ENCODE assay signal across 23 cellular contexts in genomic region chr16:9308300-9309209, GRCh38.
DNase-seq lines count a peak whose midpoint lies in the region; ATAC-seq, FAIRE-seq and TF ChIP-seq lines count a peak whose summit lies in the region.
"Had no signal": no experiment of that assay in that cellular context is flagged by ENCODE, and none has a peak within 500 bp of the region (broad histone marks: within the 10 kb centered on the region; RNA-seq: fewer than 3 reads in every experiment).

No MANE protein-coding gene starts in this region.

- no peak overlapping the region for H3K9ac ChIP-seq in HepG2 (ENCODE audit: insufficient read depth, low read depth, low read length)

- 42% methylated on average over 14 of the region's 14 CpGs for WGBS in HepG2 (ENCODE audit: low lambda C conversion rate)
- WGBS in small intestine, 3 donors, result 12 to 46% (median 26%) methylated on average over 14 of the region's 14 CpGs

- no peak for TF ChIP-seq RAD21 in HepG2 (CRISPR knock-in tag; IDR thresholded peaks at IDR 0.05)

- FAIRE-seq in HepG2 (lab: Jason Lieb, UNC), result no peak
- no peak for FAIRE-seq in small intestine (lab: Jason Lieb, UNC)
- FAIRE-seq: astrocyte, TTC549 had no signal

- BruUV-seq in HepG2 (replicated peaks; lab: Mats Ljungman, UMichigan), result no TSS peak

- no peak overlapping the region for H3K27ac ChIP-seq in HepG2 (ENCODE audit: extremely low read length, insufficient read depth, low read length)
- peak overlapping the region; percentile 79 to 94 for H3K27ac ChIP-seq in small intestine (ENCODE audit: low read depth in 1 of 2, low read length in 1 of 2)
- H3K27ac ChIP-seq: skin epidermis, tibial nerve had no signal

- intact Hi-C loops in HepG2 (cut with micrococcal nuclease; ENCODE audit: unreplicated experiment), result loop anchor here (10.0 kb wide), 1 partner anchor 144 kb away; no protein-coding TSS in a partner anchor

- H3K4me2 ChIP-seq in HepG2 (ENCODE audit: low read depth, low read length), result no peak overlapping the region

- H3K36me3 ChIP-seq in HepG2 (replicated peaks in 1 of 2; ENCODE audit: control insufficient read depth in 1 of 2, insufficient read depth in 2 of 2, low read length in 2 of 2), result no peaks in the 10 kb centered on the region
- H3K36me3 ChIP-seq in small intestine (ENCODE audit: control insufficient read depth in 2 of 2, insufficient read depth in 2 of 2, low read length in 2 of 2), result no peaks in the 10 kb centered on the region
- no peaks in the 10 kb centered on the region for H3K36me3 ChIP-seq in H7 (replicated peaks; ENCODE audit: control insufficient read depth, insufficient read depth, low read length)
- H3K36me3 ChIP-seq: tibial nerve had no signal

- CTCF ChIA-PET in HepG2 (lab: Yijun Ruan, JAX; ENCODE audit: low intra/inter-chr PET ratio, low total read pairs), result no interaction called here

- no peak for TF ChIP-seq POLR2A in HepG2 (IDR thresholded peaks at IDR 0.05; ENCODE audit: insufficient read depth in 1 of 2, low read depth in 2 of 2, low read length in 2 of 2)

- ATAC-seq in HepG2 (no peak), HG03571 (IDR thresholded peaks at IDR 0.05; ENCODE audit: unreplicated experiment) (no peak), GM18907 (IDR thresholded peaks at IDR 0.05; ENCODE audit: unreplicated experiment) (no peak), HG03045 (IDR thresholded peaks at IDR 0.05; ENCODE audit: unreplicated experiment) (no peak)
- ATAC-seq: activated T-cell treated with anti-CD3 and anti-CD28 coated beads, Interleukin-2, amount 50 U/mL, for 72 hours; CD8-positive, alpha-beta T cell; effector memory CD8-positive, alpha-beta T cell; naive thymus-derived CD8-positive, alpha-beta T cell had no signal

- POLR2A ChIA-PET in HepG2 (lab: Yijun Ruan, JAX), result no interaction called here

- H3K9me3 ChIP-seq in HepG2 (ENCODE audit: low read length) (peaks cover 12% of the 10 kb centered on the region), small intestine (ENCODE audit: control insufficient read depth, low read depth) (no peaks in the 10 kb centered on the region)

- TF ChIP-seq EP300 in HepG2 (IDR thresholded peaks at IDR 0.05; ENCODE audit: low read depth in 2 of 2, low read length in 2 of 2) (no peak), HepG2 (CRISPR knock-in tag; IDR thresholded peaks at IDR 0.05; ENCODE audit: borderline replicate concordance) (no peak)

- in situ Hi-C loops in HepG2 (cut with HindIII; ENCODE audit: extremely low pct_ligation_motif_present, low pct_unique_long_range_greater_than_20kb), result no loop called here

- no peaks in the 10 kb centered on the region; a peak in 1 of 5 replicates for H3K27me3 ChIP-seq in HepG2 (ENCODE audit: control insufficient read depth in 1 of 2, insufficient read depth in 2 of 2, low read length in 2 of 2)
- no peaks in the 10 kb centered on the region for H3K27me3 ChIP-seq in small intestine (ENCODE audit: control insufficient read depth in 2 of 2, insufficient read depth in 2 of 2, low read length in 2 of 2)
- H3K27me3 ChIP-seq in H7 (ENCODE audit: control insufficient read depth, insufficient read depth, low read length), result no peaks in the 10 kb centered on the region; the same call in 1 of the 2 replicates
- H3K27me3 ChIP-seq: tibial nerve had no signal

- H3K4me1 ChIP-seq in HepG2 (ENCODE audit: insufficient read depth, low read length) (no peaks in the 10 kb centered on the region), small intestine (ENCODE audit: control insufficient read depth in 2 of 2, insufficient read depth in 1 of 2, low read depth in 1 of 2, low read length in 1 of 2) (peaks cover 0 to 6% of the 10 kb centered on the region in 2 donors)
- H3K4me1 ChIP-seq: tibial nerve had no signal

- no peak overlapping the region for H2AFZ ChIP-seq in HepG2 (ENCODE audit: low read length)

- no peak for TF ChIP-seq CTCF in epithelial cell of proximal tubule (conservative IDR thresholded peaks at IDR 0.05; ENCODE audit: low read depth, low read length)
- no peak for TF ChIP-seq CTCF in HepG2 (CRISPR knock-in tag; IDR thresholded peaks at IDR 0.05)

- peak; percentile 50 for DNase-seq in NCI-H748 treated with DMSO at 0.1 percent for 48 hours (lab: John Stamatoyannopoulos, UW)
- DNase-seq in epithelial cell of proximal tubule (ENCODE audit: low read depth), result peak; percentile 64
- DNase-seq in HepG2 (ENCODE audit: low spot score), result no peak
- DNase-seq in small intestine, result peak; percentile 97
- no peak for DNase-seq in H7
- DNase-seq: activated T-cell treated with anti-CD3 and anti-CD28 coated beads, Interleukin-2, amount 50 U/mL, for 72 hours; CD8-positive, alpha-beta T cell; effector memory CD8-positive, alpha-beta T cell; mammary epithelial cell; MM.1S; naive thymus-derived CD8-positive, alpha-beta T cell; NCI-H146; NCI-H774; SHP77; stimulated activated naive CD4-positive, alpha-beta T cell; SW 1271 had no signal

- H3K4me3 ChIP-seq in epithelial cell of proximal tubule (ENCODE audit: low read depth, low read length), result no peak overlapping the region
- no peak overlapping the region for H3K4me3 ChIP-seq in HepG2 (replicated peaks in 1 of 3; ENCODE audit: insufficient read depth in 1 of 3, low read depth in 2 of 3, low read length in 3 of 3)
- H3K4me3 ChIP-seq in small intestine (ENCODE audit: low read depth in 1 of 2, low read length in 2 of 2), result no peak overlapping the region
- no peak overlapping the region for H3K4me3 ChIP-seq in H7 (ENCODE audit: insufficient read depth, low read depth, low read length)
- H3K4me3 ChIP-seq: skin epidermis, tibial nerve had no signal

- H3K79me2 ChIP-seq in HepG2 (ENCODE audit: insufficient read depth, low read length), result no peaks in the 10 kb centered on the region

- no peaks in the 10 kb centered on the region for H4K20me1 ChIP-seq in HepG2 (ENCODE audit: insufficient read depth, low read length)

TF ChIP-seq in HepG2, 621 proteins besides CTCF, POLR2A, EP300 and RAD21:
- TF ChIP-seq MAFF (IDR thresholded peaks at IDR 0.05; ENCODE audit: low read depth, low read length) (peak; percentile 43; the same call in 1 of the 2 replicates), MAFK (conservative IDR thresholded peaks at IDR 0.05 in 1 of 2, IDR thresholded peaks at IDR 0.05 in 1 of 2; ENCODE audit: low read length in 2 of 2) (peak; percentile 60 to 71; a peak in 3 of 4 replicates), ZFAT (CRISPR knock-in tag; conservative IDR thresholded peaks at IDR 0.05) (no peak)

Comparison
In these comparisons a context has a peak if more than half of its experiments do, and no peak if none do; other contexts are left out.
1. DNase-seq: peak in NCI-H748 treated with DMSO at 0.1 percent for 48 hours (single experiment), epithelial cell of proximal tubule (single experiment) and small intestine (single experiment); none in HepG2 (single experiment) and H7 (single experiment).